1 cellular context compared by ENCODE assay signal in the genomic region with DNA sequence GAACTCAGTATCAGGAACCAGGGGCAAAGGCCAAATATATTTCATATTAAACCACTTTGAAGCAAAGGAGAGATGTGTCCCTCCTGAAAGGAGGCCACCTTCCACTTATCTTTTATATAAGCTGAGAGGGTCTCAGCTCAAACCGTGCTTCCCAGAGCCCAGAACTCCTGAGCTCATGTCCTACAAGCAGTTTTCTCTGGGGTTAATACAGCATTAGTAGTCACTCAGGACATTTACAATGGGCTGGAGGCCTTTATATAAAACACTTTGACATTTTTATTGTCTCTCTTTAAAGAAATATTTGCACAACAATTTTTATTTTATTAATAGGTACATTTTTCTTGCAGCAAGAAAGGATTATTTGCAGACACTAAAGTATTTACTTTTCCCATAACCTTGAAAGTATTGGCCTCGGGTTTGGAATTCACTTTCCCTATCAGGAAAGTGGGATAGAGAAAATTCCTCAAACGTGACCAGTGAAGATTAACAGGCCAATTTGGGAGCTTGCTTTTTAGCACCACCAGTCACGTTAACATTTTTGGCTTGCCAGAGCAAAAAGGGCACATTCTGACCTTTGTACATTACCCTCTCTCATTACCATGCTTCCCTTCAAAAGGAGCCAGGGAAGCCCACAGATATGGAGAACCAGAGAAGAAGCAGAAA.
TF ChIP-seq lines count a peak whose summit lies in the region.

No MANE protein-coding gene starts in this region.

TF ChIP-seq in HepG2, 621 proteins besides CTCF, POLR2A, EP300 and RAD21 (continued from another document and continues in another):
- TF ChIP-seq CERS6 (CRISPR knock-in tag; IDR thresholded peaks at IDR 0.05): no peak
- TF ChIP-seq ZNF775 (CRISPR knock-in tag; IDR thresholded peaks at IDR 0.05; ENCODE audit: borderline replicate concordance): no peak
- TF ChIP-seq ZNF572 (CRISPR knock-in tag; IDR thresholded peaks at IDR 0.05): no peak
- TF ChIP-seq JUNB (CRISPR knock-in tag; IDR thresholded peaks at IDR 0.05; ENCODE audit: borderline replicate concordance): no peak
- no peak for TF ChIP-seq ZNF747 (CRISPR knock-in tag; IDR thresholded peaks at IDR 0.05; ENCODE audit: borderline replicate concordance)
- TF ChIP-seq NR2C2 (CRISPR knock-in tag; IDR thresholded peaks at IDR 0.05; ENCODE audit: borderline replicate concordance): no peak; the same call in 1 of the 2 replicates
- no peak for TF ChIP-seq HMG20B (CRISPR knock-in tag; conservative IDR thresholded peaks at IDR 0.05)
- TF ChIP-seq HNRNPUL1 (IDR thresholded peaks at IDR 0.05; ENCODE audit: low read depth, low read length): no peak
- TF ChIP-seq MYPOP (CRISPR knock-in tag; IDR thresholded peaks at IDR 0.05): no peak
- peak; percentile 79; the same call in 1 of the 2 replicates for TF ChIP-seq ZNF710 (CRISPR knock-in tag; IDR thresholded peaks at IDR 0.05; ENCODE audit: borderline replicate concordance)
- TF ChIP-seq ZNF34 (CRISPR knock-in tag; IDR thresholded peaks at IDR 0.05; ENCODE audit: borderline replicate concordance): no peak
- no peak for TF ChIP-seq TFDP2 (CRISPR knock-in tag; IDR thresholded peaks at IDR 0.05)
- no peak for TF ChIP-seq KDM4B (CRISPR knock-in tag; IDR thresholded peaks at IDR 0.05)
- no peak; the same call in 1 of the 2 replicates for TF ChIP-seq FOXO1 (CRISPR knock-in tag; IDR thresholded peaks at IDR 0.05)
- no peak for TF ChIP-seq ZNF143 (CRISPR knock-in tag; IDR thresholded peaks at IDR 0.05)
- TF ChIP-seq CHD2 (IDR thresholded peaks at IDR 0.05; ENCODE audit: low read depth, low read length): no peak
- TF ChIP-seq, protein P1, sequence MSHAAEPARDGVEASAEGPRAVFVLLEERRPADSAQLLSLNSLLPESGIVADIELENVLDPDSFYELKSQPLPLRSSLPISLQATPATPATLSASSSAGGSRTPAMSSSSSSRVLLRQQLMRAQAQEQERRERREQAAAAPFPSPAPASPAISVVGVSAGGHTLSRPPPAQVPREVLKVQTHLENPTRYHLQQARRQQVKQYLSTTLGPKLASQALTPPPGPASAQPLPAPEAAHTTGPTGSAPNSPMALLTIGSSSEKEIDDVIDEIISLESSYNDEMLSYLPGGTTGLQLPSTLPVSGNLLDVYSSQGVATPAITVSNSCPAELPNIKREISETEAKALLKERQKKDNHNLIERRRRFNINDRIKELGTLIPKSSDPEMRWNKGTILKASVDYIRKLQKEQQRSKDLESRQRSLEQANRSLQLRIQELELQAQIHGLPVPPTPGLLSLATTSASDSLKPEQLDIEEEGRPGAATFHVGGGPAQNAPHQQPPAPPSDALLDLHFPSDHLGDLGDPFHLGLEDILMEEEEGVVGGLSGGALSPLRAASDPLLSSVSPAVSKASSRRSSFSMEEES (CRISPR knock-in tag; IDR thresholded peaks at IDR 0.05): no peak
- no peak for TF ChIP-seq ZNF225 (CRISPR knock-in tag; IDR thresholded peaks at IDR 0.05)
- no peak for TF ChIP-seq TRAFD1 (CRISPR knock-in tag; IDR thresholded peaks at IDR 0.05; ENCODE audit: borderline replicate concordance)
- no peak for TF ChIP-seq ZNF737 (CRISPR knock-in tag; IDR thresholded peaks at IDR 0.05; ENCODE audit: borderline replicate concordance)
- peak; percentile 69; the same call in 1 of the 2 replicates for TF ChIP-seq ZNF644 (CRISPR knock-in tag; IDR thresholded peaks at IDR 0.05; ENCODE audit: low read depth)
- no peak for TF ChIP-seq KLF15 (CRISPR knock-in tag; IDR thresholded peaks at IDR 0.05; ENCODE audit: borderline replicate concordance)
- TF ChIP-seq JUND (CRISPR knock-in tag; IDR thresholded peaks at IDR 0.05): no peak
- no peak for TF ChIP-seq SMARCE1 (IDR thresholded peaks at IDR 0.05; ENCODE audit: borderline replicate concordance)
- TF ChIP-seq IRX3 (CRISPR knock-in tag; IDR thresholded peaks at IDR 0.05; ENCODE audit: borderline replicate concordance, low read depth): no peak
- no peak for TF ChIP-seq ZNF512 (CRISPR knock-in tag; IDR thresholded peaks at IDR 0.05)
- no peak for TF ChIP-seq FOXM1 (CRISPR knock-in tag; IDR thresholded peaks at IDR 0.05)
- no peak for TF ChIP-seq ZNF367 (CRISPR knock-in tag; IDR thresholded peaks at IDR 0.05; ENCODE audit: borderline replicate concordance)
- TF ChIP-seq ZBTB34 (CRISPR knock-in tag; IDR thresholded peaks at IDR 0.05): no peak
- TF ChIP-seq ZNF496 (CRISPR knock-in tag; IDR thresholded peaks at IDR 0.05; ENCODE audit: insufficient replicate concordance): no peak
- TF ChIP-seq, protein P2, sequence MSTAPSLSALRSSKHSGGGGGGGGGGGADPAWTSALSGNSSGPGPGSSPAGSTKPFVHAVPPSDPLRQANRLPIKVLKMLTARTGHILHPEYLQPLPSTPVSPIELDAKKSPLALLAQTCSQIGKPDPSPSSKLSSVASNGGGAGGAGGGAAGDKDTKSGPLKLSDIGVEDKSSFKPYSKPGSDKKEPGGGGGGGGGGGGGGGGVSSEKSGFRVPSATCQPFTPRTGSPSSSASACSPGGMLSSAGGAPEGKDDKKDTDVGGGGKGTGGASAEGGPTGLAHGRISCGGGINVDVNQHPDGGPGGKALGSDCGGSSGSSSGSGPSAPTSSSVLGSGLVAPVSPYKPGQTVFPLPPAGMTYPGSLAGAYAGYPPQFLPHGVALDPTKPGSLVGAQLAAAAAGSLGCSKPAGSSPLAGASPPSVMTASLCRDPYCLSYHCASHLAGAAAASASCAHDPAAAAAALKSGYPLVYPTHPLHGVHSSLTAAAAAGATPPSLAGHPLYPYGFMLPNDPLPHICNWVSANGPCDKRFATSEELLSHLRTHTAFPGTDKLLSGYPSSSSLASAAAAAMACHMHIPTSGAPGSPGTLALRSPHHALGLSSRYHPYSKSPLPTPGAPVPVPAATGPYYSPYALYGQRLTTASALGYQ (CRISPR knock-in tag; IDR thresholded peaks at IDR 0.05): no peak
- TF ChIP-seq, protein P3, sequence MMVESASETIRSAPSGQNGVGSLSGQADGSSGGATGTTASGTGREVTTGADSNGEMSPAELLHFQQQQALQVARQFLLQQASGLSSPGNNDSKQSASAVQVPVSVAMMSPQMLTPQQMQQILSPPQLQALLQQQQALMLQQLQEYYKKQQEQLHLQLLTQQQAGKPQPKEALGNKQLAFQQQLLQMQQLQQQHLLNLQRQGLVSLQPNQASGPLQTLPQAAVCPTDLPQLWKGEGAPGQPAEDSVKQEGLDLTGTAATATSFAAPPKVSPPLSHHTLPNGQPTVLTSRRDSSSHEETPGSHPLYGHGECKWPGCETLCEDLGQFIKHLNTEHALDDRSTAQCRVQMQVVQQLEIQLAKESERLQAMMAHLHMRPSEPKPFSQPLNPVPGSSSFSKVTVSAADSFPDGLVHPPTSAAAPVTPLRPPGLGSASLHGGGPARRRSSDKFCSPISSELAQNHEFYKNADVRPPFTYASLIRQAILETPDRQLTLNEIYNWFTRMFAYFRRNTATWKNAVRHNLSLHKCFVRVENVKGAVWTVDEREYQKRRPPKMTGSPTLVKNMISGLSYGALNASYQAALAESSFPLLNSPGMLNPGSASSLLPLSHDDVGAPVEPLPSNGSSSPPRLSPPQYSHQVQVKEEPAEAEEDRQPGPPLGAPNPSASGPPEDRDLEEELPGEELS (CRISPR knock-in tag; IDR thresholded peaks at IDR 0.05): peak; percentile 30; the same call in 1 of the 2 replicates
- no peak for TF ChIP-seq RBFOX2 (IDR thresholded peaks at IDR 0.05; ENCODE audit: low read depth, low read length)
- TF ChIP-seq, protein P4, sequence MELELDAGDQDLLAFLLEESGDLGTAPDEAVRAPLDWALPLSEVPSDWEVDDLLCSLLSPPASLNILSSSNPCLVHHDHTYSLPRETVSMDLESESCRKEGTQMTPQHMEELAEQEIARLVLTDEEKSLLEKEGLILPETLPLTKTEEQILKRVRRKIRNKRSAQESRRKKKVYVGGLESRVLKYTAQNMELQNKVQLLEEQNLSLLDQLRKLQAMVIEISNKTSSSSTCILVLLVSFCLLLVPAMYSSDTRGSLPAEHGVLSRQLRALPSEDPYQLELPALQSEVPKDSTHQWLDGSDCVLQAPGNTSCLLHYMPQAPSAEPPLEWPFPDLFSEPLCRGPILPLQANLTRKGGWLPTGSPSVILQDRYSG (CRISPR knock-in tag; IDR thresholded peaks at IDR 0.05): no peak
- no peak for TF ChIP-seq FOXK1 (CRISPR knock-in tag; IDR thresholded peaks at IDR 0.05; ENCODE audit: borderline replicate concordance, low read depth)
- no peak for TF ChIP-seq MAFG (CRISPR knock-in tag; IDR thresholded peaks at IDR 0.05)
- TF ChIP-seq, protein P5, sequence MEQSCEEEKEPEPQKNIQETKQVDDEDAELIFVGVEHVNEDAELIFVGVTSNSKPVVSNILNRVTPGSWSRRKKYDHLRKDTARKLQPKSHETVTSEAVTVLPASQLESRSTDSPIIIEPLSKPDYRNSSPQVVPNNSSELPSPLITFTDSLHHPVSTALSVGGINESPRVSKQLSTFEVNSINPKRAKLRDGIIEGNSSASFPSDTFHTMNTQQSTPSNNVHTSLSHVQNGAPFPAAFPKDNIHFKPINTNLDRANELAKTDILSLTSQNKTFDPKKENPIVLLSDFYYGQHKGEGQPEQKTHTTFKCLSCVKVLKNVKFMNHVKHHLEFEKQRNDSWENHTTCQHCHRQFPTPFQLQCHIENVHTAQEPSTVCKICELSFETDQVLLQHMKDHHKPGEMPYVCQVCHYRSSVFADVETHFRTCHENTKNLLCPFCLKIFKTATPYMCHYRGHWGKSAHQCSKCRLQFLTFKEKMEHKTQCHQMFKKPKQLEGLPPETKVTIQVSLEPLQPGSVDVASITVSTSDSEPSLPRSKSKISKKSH (CRISPR knock-in tag; IDR thresholded peaks at IDR 0.05; ENCODE audit: borderline replicate concordance): no peak
